In genomic region chr22:45212306-45212709, GRCh38 we compare ENCODE assay signal across 8 cellular contexts. TPM values are rescaled to one million over a fixed set of nuclear protein-coding genes. Genes with fewer than 3 reads are reported as not detected.
A peak's percentile ranks its signal among the peaks of the same experiment; 100 is the strongest.
DNase-seq lines count a peak whose midpoint lies in the region; ATAC-seq and TF ChIP-seq lines count a peak whose summit lies in the region.

No MANE protein-coding gene starts in this region.

- peaks cover 55% of the 10 kb centered on the region for H3K4me1 Mint-ChIP-seq in CD14-positive monocyte

- peaks cover 0 to 2% (median 0%) of the 10 kb centered on the region in 7 donors for H3K9me3 Mint-ChIP-seq in CD14-positive monocyte

- H3K27ac ChIP-seq in SJSA1 = peak overlapping the region; percentile 40

- ATAC-seq in omental fat pad (ENCODE audit: low FRiP score) (peak; percentile 66), HG02798 (IDR thresholded peaks at IDR 0.05; ENCODE audit: poor library complexity, unreplicated experiment) (no peak)

- intact Hi-C loops in CD14-positive monocyte (cut with micrococcal nuclease) = no loop called here

- H3K4me3 Mint-ChIP-seq in CD14-positive monocyte = peak overlapping the region; percentile 73 to 90

- H3K27me3 Mint-ChIP-seq in CD14-positive monocyte (ENCODE audit: low read depth in 3 of 3) = peaks cover 0 to 4% (median 1%) of the 10 kb centered on the region in 3 donors

- peak overlapping the region; percentile 94 to 99 (median 98) for H3K27ac Mint-ChIP-seq in CD14-positive monocyte

- DNase-seq in CD14-positive monocyte (ENCODE audit: low spot score) = no peak
- DNase-seq in SJSA1 (ENCODE audit: low read depth in 1 of 2, low spot score in 2 of 2) = peak; percentile 94 to 97
- DNase-seq in foreskin melanocyte = peak; percentile 85
- DNase-seq in omental fat pad (ENCODE audit: low spot score) = no peak
- DNase-seq in NCI-H345 (lab: John Stamatoyannopoulos, UW) = no peak
- DNase-seq in NCI-H774 (lab: John Stamatoyannopoulos, UW) = no peak
- DNase-seq in NCI-H1694 treated with DMSO at 0.1 percent for 48 hours (lab: John Stamatoyannopoulos, UW) = no peak

- H3K9me3 ChIP-seq in SJSA1 (replicated peaks) = no peaks in the 10 kb centered on the region

- peaks cover 43 to 61% of the 10 kb centered on the region in 2 donors for H3K36me3 Mint-ChIP-seq in CD14-positive monocyte

- peak overlapping the region; percentile 37 for H3K4me3 ChIP-seq in SJSA1

- H3K4me1 ChIP-seq in SJSA1 (replicated peaks) = peaks cover 68% of the 10 kb centered on the region

- no peaks in the 10 kb centered on the region for H3K27me3 ChIP-seq in SJSA1 (replicated peaks)

- TF ChIP-seq CTCF in CD14-positive monocyte (IDR thresholded peaks at IDR 0.05) (no peak), omental fat pad (IDR thresholded peaks at IDR 0.05) (no peak)

- H3K36me3 ChIP-seq in SJSA1 = peaks cover 42% of the 10 kb centered on the region

RNA-seq across cellular contexts. Expression of gene KIAA0930, which starts 28.4 kb away (rescaled TPM):
- 10 to 100 TPM; 14.0 to 15.6 TPM for polyA plus RNA-seq in CD14-positive monocyte
- 126 and 192 TPM in 2 replicates for total RNA-seq in SJSA1 (2014; rRNA removed; shearing (Covaris generic))
- total RNA-seq in omental fat pad = 10 to 100 TPM; 27.4 to 58.8 (median 50.2) TPM

RNA-seq across cellular contexts. Expression of gene NUP50, which starts 48.6 kb away (rescaled TPM):
- 10 to 100 TPM; 23.4 to 28.4 TPM for polyA plus RNA-seq in CD14-positive monocyte
- 61.9 and 124 TPM in 2 replicates for total RNA-seq in SJSA1 (2014; rRNA removed; shearing (Covaris generic))
- total RNA-seq in omental fat pad = 10 to 100 TPM; 33.9 to 66.5 (median 57.7) TPM

Comparison
In these comparisons a context has a peak if more than half of its experiments do, and no peak if none do; other contexts are left out.
1. DNase-seq: peak in SJSA1 (2 of 2) and foreskin melanocyte (single experiment); none in CD14-positive monocyte (single experiment), omental fat pad (single experiment), NCI-H345 (single experiment), NCI-H774 (single experiment) and NCI-H1694 treated with DMSO at 0.1 percent for 48 hours (single experiment).